ENCODE assay signal across 8 cellular contexts in the genomic region with DNA sequence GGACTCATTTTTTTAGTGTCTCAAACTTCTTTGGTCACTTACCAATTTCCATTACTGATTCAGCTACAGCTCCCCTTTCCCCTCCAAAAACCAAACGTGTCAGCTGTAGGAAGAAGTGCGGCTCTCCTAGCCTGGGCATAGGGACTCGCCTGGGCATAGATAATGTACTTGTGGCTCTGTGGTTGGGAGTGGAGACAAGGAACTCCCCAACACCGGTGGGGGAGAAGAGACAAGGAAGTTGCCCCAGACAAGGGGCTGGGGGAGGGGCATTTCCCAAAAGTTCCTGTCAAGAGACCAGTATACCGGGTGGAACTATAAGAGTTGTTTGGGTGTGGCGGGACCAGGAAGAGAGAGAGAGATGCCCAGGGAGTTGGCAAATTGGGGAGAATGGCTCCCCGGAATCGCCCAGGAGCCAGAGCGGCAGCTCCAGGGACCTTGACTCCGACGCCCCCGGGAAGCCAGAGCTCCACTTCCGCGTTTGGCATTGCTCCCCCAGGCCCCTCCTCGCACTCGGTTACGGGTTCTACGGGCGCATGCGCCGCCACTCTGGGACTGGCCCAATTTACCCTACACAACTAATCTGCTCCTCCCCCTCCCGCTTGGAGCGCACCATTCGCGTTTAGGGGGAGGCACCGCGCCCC. TPM values are rescaled to one million over a fixed set of nuclear protein-coding genes. Genes with fewer than 3 reads are reported as not detected.
A peak's percentile ranks its signal among the peaks of the same experiment; 100 is the strongest.
DNase-seq lines count a peak whose midpoint lies in the region; ATAC-seq and TF ChIP-seq lines count a peak whose summit lies in the region.

No MANE protein-coding gene starts in this region.

- TF ChIP-seq CTCF in RWPE1 (conservative IDR thresholded peaks at IDR 0.05; ENCODE audit: low read depth) = no peak
- no peak for TF ChIP-seq CTCF in thoracic aorta (IDR thresholded peaks at IDR 0.05)

- DNase-seq in ELR (ENCODE audit: low read depth) = peak; percentile 97
- peak; percentile 95 for DNase-seq in GM23248
- DNase-seq in Kasumi-1 (lab: John Stamatoyannopoulos, UW) = peak; percentile 95 to 97
- DNase-seq in RWPE1 (ENCODE audit: low spot score) = peak; percentile 97
- peak; percentile 98 for DNase-seq in activated naive CD4-positive, alpha-beta T cell treated with anti-CD3 and anti-CD28 coated beads, Interleukin-2, amount 10 ng/mL, durations not matched to agents 7 days and 5 days
- DNase-seq in globus pallidus (ENCODE audit: low spot score) = peak; percentile 97
- peak; percentile 95 for DNase-seq in occipital lobe (lab: John Stamatoyannopoulos, UW)
- peak; percentile 85 for DNase-seq in thoracic aorta (ENCODE audit: low spot score)

- H3K4me1 ChIP-seq in GM23248 (ENCODE audit: insufficient read depth) = peaks cover 33% of the 10 kb centered on the region
- H3K4me1 ChIP-seq in thoracic aorta (ENCODE audit: control insufficient read depth in 1 of 2, low read depth in 2 of 2) = peaks cover 27 to 42% of the 10 kb centered on the region in 2 donors

- no peaks in the 10 kb centered on the region for H3K9me3 ChIP-seq in GM23248 (ENCODE audit: low read depth)
- no peaks in the 10 kb centered on the region for H3K9me3 ChIP-seq in thoracic aorta

- H3K36me3 Mint-ChIP-seq in activated naive CD4-positive, alpha-beta T cell treated with anti-CD3 and anti-CD28 coated beads, Interleukin-2, amount 10 ng/mL, durations not matched to agents 7 days and 5 days = peaks cover 4% of the 10 kb centered on the region

- H3K27ac ChIP-seq in GM23248 = peak overlapping the region; percentile 98
- peak overlapping the region; percentile 92 for H3K27ac ChIP-seq in RWPE1
- peak overlapping the region; percentile 90 to 96 for H3K27ac ChIP-seq in thoracic aorta

- peaks cover 3% of the 10 kb centered on the region for H3K27me3 Mint-ChIP-seq in activated naive CD4-positive, alpha-beta T cell treated with anti-CD3 and anti-CD28 coated beads, Interleukin-2, amount 10 ng/mL, durations not matched to agents 7 days and 5 days

- CTCF ChIA-PET in RWPE1 (lab: Yijun Ruan, JAX) = interaction anchor here (0.6 to 0.7 kb wide), 2 partner anchors 97 to 120 kb away, joined by 3 read pairs; no protein-coding TSS in a partner anchor
- CTCF ChIA-PET in activated naive CD4-positive, alpha-beta T cell treated with anti-CD3 and anti-CD28 coated beads, Interleukin-2, amount 10 ng/mL, durations not matched to agents 7 days and 5 days (lab: Charles Lee) = interaction anchor here (0.8 to 1.0 kb wide), 2 partner anchors 26 to 28 kb away, joined by 3 to 5 read pairs; no protein-coding TSS in a partner anchor

- peak overlapping the region; percentile 98 for H3K27ac Mint-ChIP-seq in activated naive CD4-positive, alpha-beta T cell treated with anti-CD3 and anti-CD28 coated beads, Interleukin-2, amount 10 ng/mL, durations not matched to agents 7 days and 5 days

- H3K4me2 ChIP-seq in GM23248 (ENCODE audit: unreplicated experiment) = peak overlapping the region; percentile 94

- H3K9me2 ChIP-seq in GM23248 (ENCODE audit: insufficient read depth) = no peaks in the 10 kb centered on the region

- H2AFZ ChIP-seq in GM23248 = peak overlapping the region; percentile 88

- H3K4me1 Mint-ChIP-seq in activated naive CD4-positive, alpha-beta T cell treated with anti-CD3 and anti-CD28 coated beads, Interleukin-2, amount 10 ng/mL, durations not matched to agents 7 days and 5 days = peaks cover 50% of the 10 kb centered on the region

- H3K36me3 ChIP-seq in GM23248 (ENCODE audit: low read depth) = no peaks in the 10 kb centered on the region
- no peaks in the 10 kb centered on the region for H3K36me3 ChIP-seq in thoracic aorta

- ATAC-seq in thoracic aorta (ENCODE audit: insufficient number of reproducible peaks, low FRiP score, low read depth) = peak; percentile 74

- peak overlapping the region; percentile 90 for H3K4me3 ChIP-seq in GM23248
- H3K4me3 ChIP-seq in thoracic aorta = peak overlapping the region; percentile 85

- no peaks in the 10 kb centered on the region for H3K27me3 ChIP-seq in GM23248 (replicated peaks; ENCODE audit: insufficient read depth)
- H3K27me3 ChIP-seq in thoracic aorta (replicated peaks; ENCODE audit: insufficient read depth) = no peaks in the 10 kb centered on the region

- H3K9me3 Mint-ChIP-seq in activated naive CD4-positive, alpha-beta T cell treated with anti-CD3 and anti-CD28 coated beads, Interleukin-2, amount 10 ng/mL, durations not matched to agents 7 days and 5 days = no peaks in the 10 kb centered on the region

- peaks cover 18% of the 10 kb centered on the region; the same call in 1 of the 2 replicates for H4K20me1 ChIP-seq in GM23248 (ENCODE audit: insufficient read depth)

- H3F3A ChIP-seq in GM23248 (ENCODE audit: insufficient read depth) = peaks cover 17% of the 10 kb centered on the region; the same call in 1 of the 2 replicates

- WGBS in GM23248 (ENCODE audit: low coverage in 1 of 2, low lambda C conversion rate in 2 of 2, missing lambda C conversion rate in 2 of 2), 2 experiments = 0 to 1% methylated on average over 26 to 27 of the region's 27 CpGs

- peaks cover 36% of the 10 kb centered on the region for H3K79me2 ChIP-seq in GM23248 (ENCODE audit: insufficient read depth)

- POLR2A ChIA-PET in RWPE1 (lab: Yijun Ruan, JAX; ENCODE audit: low non-redundant PET) = interaction anchor here (0.8 kb wide), 1 partner anchor 45 kb away, joined by 3 read pairs; no protein-coding TSS in a partner anchor

- peak overlapping the region; percentile 99 for H3K4me3 Mint-ChIP-seq in activated naive CD4-positive, alpha-beta T cell treated with anti-CD3 and anti-CD28 coated beads, Interleukin-2, amount 10 ng/mL, durations not matched to agents 7 days and 5 days

- in situ Hi-C loops in GM23248 (cut with MboI) = no loop called here

- H3K9ac ChIP-seq in GM23248 = peak overlapping the region; percentile 93

RNA-seq across cellular contexts. Expression of gene ZFAND3, which starts 0.9 kb away (rescaled TPM):
- 27.1 and 27.5 TPM in 2 replicates for total RNA-seq in GM23248 (2014; rRNA removed; shearing (Covaris generic))
- 37.1 and 40.0 TPM in 2 replicates for polyA plus RNA-seq in GM23248 (2016; fragmentation: Nextera tagmentation; extraction: Ambion mirVana)
- 23.4 TPM for total RNA-seq in occipital lobe
- 10 to 100 TPM; 45.4 to 56.2 TPM for total RNA-seq in thoracic aorta

Comparison
In these comparisons a context has a peak if more than half of its experiments do, and no peak if none do; other contexts are left out.
1. Peak in every context shown above with its lines: DNase-seq, ATAC-seq, H3K4me3 ChIP-seq and H3K27ac ChIP-seq.